In genomic region chrX:50627696-50628095, GRCh38 we compare ENCODE assay signal across 35 cellular contexts.
"Had no signal": no experiment of that assay in that cellular context is flagged by ENCODE, and none has a peak within 500 bp of the region (broad histone marks: within the 10 kb centered on the region; RNA-seq: fewer than 3 reads in every experiment).

No MANE protein-coding gene starts in this region.

- DNase-seq: activated B cell treated with CpG ODN at 0.5 μM for 24 hours; activated CD4-positive, alpha-beta T cell treated with anti-CD3 and anti-CD28 coated beads for 48 hours; activated CD4-positive, alpha-beta T cell treated with anti-CD3 and anti-CD28 coated beads, Interleukin-2, amount 50 U/mL, for 1 hour; activated CD4-positive, alpha-beta T cell treated with anti-CD3 and anti-CD28 coated beads, Interleukin-2, amount 50 U/mL, for 48 hours; activated CD8-positive, alpha-beta memory T cell treated with anti-CD3 and anti-CD28 coated beads for 24 hours; activated CD8-positive, alpha-beta T cell treated with anti-CD3 and anti-CD28 coated beads for 36 hours; activated effector memory CD4-positive, alpha-beta T cell treated with Interleukin-2 at 50 U/mL for 16 hours; activated gamma-delta T cell treated with Interleukin-2 at 50 U/mL for 16 hours; activated naive CD4-positive, alpha-beta T cell treated with anti-CD3 and anti-CD28 coated beads, Interleukin-2, amount 50 U/mL, for 16 hours; activated naive CD4-positive, alpha-beta T cell treated with Interleukin-2 at 50 U/mL for 16 hours; activated T-cell treated with anti-CD3 and anti-CD28 coated beads, Interleukin-2, amount 50 U/mL, for 4 hours; amniotic stem cell; anterior cingulate cortex; brain microvascular endothelial cell; dorsolateral prefrontal cortex; effector memory CD4-positive, alpha-beta T cell; endodermal cell; erythroblast; foreskin keratinocyte; gastrocnemius medialis; SW 1271; T-helper 1 cell; T-helper 17 cell; T1000; WERI-Rb-1 had no signal

- H3K27ac ChIP-seq: brain microvascular endothelial cell, coronary artery, dorsolateral prefrontal cortex, esophagus muscularis mucosa, foreskin keratinocyte, gastrocnemius medialis, WERI-Rb-1 had no signal

- FAIRE-seq: astrocyte, bronchial epithelial cell had no signal

- ATAC-seq: activated CD4-positive, CD25-positive, alpha-beta regulatory T cell treated with anti-CD3 and anti-CD28 coated beads, Interleukin-2, amount 50 U/mL, for 24 hours; activated CD8-positive, alpha-beta T cell treated with anti-CD3 and anti-CD28 coated beads for 36 hours; activated T-cell treated with anti-CD3 and anti-CD28 coated beads, Interleukin-2, amount 50 U/mL, for 4 hours; activated T-helper 17 cell treated with anti-CD3 and anti-CD28 coated beads, Interleukin-2, amount 50 U/mL, for 72 hours; foreskin keratinocyte; gastrocnemius medialis; T-helper 17 cell had no signal

- H3K9me3 Mint-ChIP-seq: activated B cell treated with CpG ODN at 0.5 μM for 24 hours; activated CD8-positive, alpha-beta T cell treated with anti-CD3 and anti-CD28 coated beads for 36 hours; activated T-cell treated with anti-CD3 and anti-CD28 coated beads, Interleukin-2, amount 50 U/mL, for 4 hours; activated T-helper 17 cell treated with anti-CD3 and anti-CD28 coated beads, Interleukin-2, amount 50 U/mL, for 72 hours; central memory CD8-positive, alpha-beta T cell; dendritic cell treated with granulocyte-macrophage colony-stimulating factor and Interleukin-4, amounts not matched to agents 40 ng/mL and 50 ng/mL, for 4 days; T-helper 2 cell treated with Interferon-gamma antibody and Interleukin-4, amounts not matched to agents 5 μg/mL and 100 μg/mL, for 36 hours had no signal

- H3K4me3 Mint-ChIP-seq: activated B cell treated with CpG ODN at 0.5 μM for 24 hours; activated CD8-positive, alpha-beta T cell treated with anti-CD3 and anti-CD28 coated beads for 36 hours; activated naive CD8-positive, alpha-beta T cell; activated T-cell treated with anti-CD3 and anti-CD28 coated beads, Interleukin-2, amount 50 U/mL, for 4 hours; activated T-helper 17 cell treated with anti-CD3 and anti-CD28 coated beads, Interleukin-2, amount 50 U/mL, for 72 hours; central memory CD8-positive, alpha-beta T cell; dendritic cell treated with granulocyte-macrophage colony-stimulating factor and Interleukin-4, amounts not matched to agents 40 ng/mL and 50 ng/mL, for 4 days; endodermal cell; T-helper 17 cell; T-helper 2 cell treated with Interferon-gamma antibody and Interleukin-4, amounts not matched to agents 5 μg/mL and 100 μg/mL, for 36 hours had no signal

- H3K4me1 ChIP-seq: esophagus muscularis mucosa, foreskin keratinocyte, gastrocnemius medialis had no signal

- H3K27ac Mint-ChIP-seq: activated B cell treated with CpG ODN at 0.5 μM for 24 hours; activated CD8-positive, alpha-beta T cell treated with anti-CD3 and anti-CD28 coated beads for 36 hours; activated naive CD8-positive, alpha-beta T cell; activated T-helper 17 cell treated with anti-CD3 and anti-CD28 coated beads, Interleukin-2, amount 50 U/mL, for 72 hours; dendritic cell treated with granulocyte-macrophage colony-stimulating factor and Interleukin-4, amounts not matched to agents 40 ng/mL and 50 ng/mL, for 4 days; endodermal cell; T-helper 17 cell; T-helper 2 cell treated with Interferon-gamma antibody and Interleukin-4, amounts not matched to agents 5 μg/mL and 100 μg/mL, for 36 hours had no signal

- H3K27me3 ChIP-seq: brain microvascular endothelial cell, esophagus muscularis mucosa, foreskin keratinocyte, gastrocnemius medialis had no signal

- H3K4me1 Mint-ChIP-seq: activated B cell treated with CpG ODN at 0.5 μM for 24 hours; activated T-helper 17 cell treated with anti-CD3 and anti-CD28 coated beads, Interleukin-2, amount 50 U/mL, for 72 hours; central memory CD8-positive, alpha-beta T cell; T-helper 17 cell had no signal

- H3K27me3 Mint-ChIP-seq: activated B cell treated with CpG ODN at 0.5 μM for 24 hours; activated CD8-positive, alpha-beta T cell treated with anti-CD3 and anti-CD28 coated beads for 36 hours; activated naive CD8-positive, alpha-beta T cell; central memory CD8-positive, alpha-beta T cell; dendritic cell treated with granulocyte-macrophage colony-stimulating factor and Interleukin-4, amounts not matched to agents 40 ng/mL and 50 ng/mL, for 4 days had no signal

- H3K4me3 ChIP-seq: coronary artery, dorsolateral prefrontal cortex, esophagus muscularis mucosa, gastrocnemius medialis had no signal

- H3K9me3 ChIP-seq: esophagus muscularis mucosa, gastrocnemius medialis had no signal

- H3K36me3 ChIP-seq: brain microvascular endothelial cell, gastrocnemius medialis, WERI-Rb-1 had no signal

- H3K36me3 Mint-ChIP-seq: activated naive CD8-positive, alpha-beta T cell had no signal
